In the genomic region with DNA sequence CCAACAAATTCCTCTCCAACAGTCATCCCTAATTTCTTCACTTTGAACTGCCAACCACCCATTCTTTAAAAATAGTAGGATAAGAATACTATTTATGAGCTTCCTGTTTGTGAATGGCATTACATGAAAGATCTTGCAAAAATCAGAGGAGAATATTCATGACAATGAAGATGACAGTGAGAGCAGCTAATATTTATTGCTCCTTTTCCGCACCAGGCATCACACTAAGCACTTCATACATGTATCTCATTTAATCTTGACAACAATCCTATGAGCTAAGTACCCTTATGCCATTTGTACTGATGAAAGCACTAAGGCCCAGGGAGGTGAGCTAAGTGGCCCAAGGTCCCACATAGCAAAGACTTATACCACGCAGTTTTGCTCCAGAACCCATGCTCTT, we compare ENCODE assay signal across 24 cellular contexts.
"Had no signal": no experiment of that assay in that cellular context is flagged by ENCODE, and none has a peak within 500 bp of the region (broad histone marks: within the 10 kb centered on the region; RNA-seq: fewer than 3 reads in every experiment).

No MANE protein-coding gene starts in this region.

- DNase-seq: activated CD4-positive, alpha-beta memory T cell treated with anti-CD3 and anti-CD28 coated beads, Interleukin-2, amount 10 ng/mL, durations not matched to agents 7 days and 5 days; activated CD4-positive, alpha-beta T cell treated with anti-CD3 and anti-CD28 coated beads for 36 hours; activated effector memory CD4-positive, alpha-beta T cell treated with anti-CD3 and anti-CD28 coated beads, Interleukin-2, amount 50 U/mL, for 16 hours; activated naive CD4-positive, alpha-beta T cell treated with anti-CD3 and anti-CD28 coated beads, Interleukin-2, amount 10 ng/mL, durations not matched to agents 7 days and 5 days; activated T-cell treated with anti-CD3 and anti-CD28 coated beads, Interleukin-2, amount 50 U/mL, for 72 hours; amygdala; caudate nucleus; effector CD8-positive, alpha-beta T cell; immature natural killer cell; left lung; naive thymus-derived CD8-positive, alpha-beta T cell; retina; sigmoid colon; spleen; stimulated activated CD4-positive, alpha-beta T cell treated with anti-CD3 and anti-CD28 coated beads, Interleukin-4, amount 100 ng/mL, for 1 hour; stimulated activated naive CD4-positive, alpha-beta T cell; T-helper 9 cell; testis; trophoblast cell had no signal

- H2AFZ ChIP-seq: neural progenitor cell had no signal

- H3K9me3 ChIP-seq: body of pancreas, left lung, sigmoid colon, spleen, testis, vagina had no signal

- H3K4me2 ChIP-seq: neural progenitor cell had no signal

- H3K27me3 ChIP-seq: body of pancreas, foreskin keratinocyte, testis, vagina had no signal

- H3K27ac ChIP-seq: body of pancreas, foreskin keratinocyte, left lung, neural progenitor cell, sigmoid colon, spleen, testis, vagina had no signal

- H3K4me3 ChIP-seq: body of pancreas, left lung, lung, neural progenitor cell, sigmoid colon, spleen, testis, vagina had no signal

- H3K36me3 ChIP-seq: left lung, neural progenitor cell, sigmoid colon, spleen, vagina had no signal
